In the genomic region with DNA sequence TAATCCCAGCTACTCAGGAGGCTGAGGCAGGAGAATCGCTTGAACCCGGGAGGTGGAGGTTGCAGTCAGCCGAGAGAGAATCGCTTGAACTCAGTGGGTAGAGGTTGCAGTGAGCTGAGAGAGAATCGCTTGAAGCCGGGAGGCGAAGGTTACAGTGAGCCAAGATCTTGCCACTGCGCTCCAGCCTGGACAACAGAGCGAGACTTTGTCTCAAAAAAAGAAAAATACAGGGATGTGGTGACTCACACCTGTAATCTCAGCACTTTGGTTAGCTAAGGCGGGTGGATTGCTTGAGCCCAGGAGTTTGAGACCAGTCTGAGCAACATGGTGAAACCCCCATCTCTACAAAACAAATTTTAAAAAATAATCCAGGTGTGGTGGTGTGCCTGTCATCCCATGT, we compare ENCODE assay signal across 34 cellular contexts.
"Had no signal": no experiment of that assay in that cellular context is flagged by ENCODE, and none has a peak within 500 bp of the region (broad histone marks: within the 10 kb centered on the region; RNA-seq: fewer than 3 reads in every experiment).

No MANE protein-coding gene starts in this region.

- DNase-seq: activated CD4-positive, alpha-beta T cell treated with anti-CD3 and anti-CD28 coated beads, Interleukin-2, amount 10 ng/mL, durations not matched to agents 24 days and 14 days; activated CD4-positive, alpha-beta T cell treated with anti-CD3 and anti-CD28 coated beads, Interleukin-2, amount 50 U/mL, for 4 hours; activated CD8-positive, alpha-beta memory T cell treated with anti-CD3 and anti-CD28 coated beads, Interleukin-2, amount 50 U/mL, for 4 hours; activated gamma-delta T cell treated with Interleukin-2 at 50 U/mL for 16 hours; activated naive CD4-positive, alpha-beta T cell treated with anti-CD3 and anti-CD28 coated beads for 36 hours; activated T-cell treated with anti-CD3 and anti-CD28 coated beads for 4 hours; activated T-cell treated with anti-CD3 and anti-CD28 coated beads, Interleukin-2, amount 50 U/mL, for 4 hours; adrenal gland; anterior cingulate cortex; brain microvascular endothelial cell; central memory CD4-positive, alpha-beta T cell; Kasumi-1; KG1; MG63; NCI-H1048; NCI-H1105 treated with DMSO at 0.1 percent for 48 hours; NCI-H1436; NCI-H1694 treated with DMSO at 0.1 percent for 48 hours; NCI-H2029; NCI-H345; NCI-H524 treated with DMSO at 0.1 percent for 48 hours; NK-92 treated with Interleukin-12 subunit alpha and Interleukin-12 subunit beta, amount 100 ng/mL, for 24 hours; PC-9; SIG-M5; SW 1271; T-helper 1 cell; T-helper 2 cell; T-helper 9 cell; WERI-Rb-1 had no signal

- H2AFZ ChIP-seq: PC-9 had no signal

- H3K36me3 Mint-ChIP-seq: activated naive CD4-positive, alpha-beta T cell treated with anti-CD3 and anti-CD28 coated beads, Interleukin-2, amount 50 U/mL, for 72 hours had no signal

- H3K27ac Mint-ChIP-seq: activated CD4-positive, alpha-beta T cell treated with anti-CD3 and anti-CD28 coated beads, Interleukin-2, amount 10 ng/mL, durations not matched to agents 24 days and 14 days; activated naive CD4-positive, alpha-beta T cell treated with anti-CD3 and anti-CD28 coated beads for 36 hours; activated naive CD4-positive, alpha-beta T cell treated with anti-CD3 and anti-CD28 coated beads, Interleukin-2, amount 50 U/mL, for 72 hours; activated T-helper 1 cell treated with anti-CD3 and anti-CD28 coated beads, Interleukin-12 subunit alpha, Interleukin-12 subunit beta, Interleukin-2, Interleukin-4 antibody, amounts not matched to agents 30 ng/mL and 10 ng/mL and 1 ng/mL, durations not matched to agents 14 hours and 24 hours and 36 hours had no signal

- H3K4me3 Mint-ChIP-seq: activated CD4-positive, alpha-beta T cell treated with anti-CD3 and anti-CD28 coated beads, Interleukin-2, amount 10 ng/mL, durations not matched to agents 24 days and 14 days; activated naive CD4-positive, alpha-beta T cell treated with anti-CD3 and anti-CD28 coated beads for 36 hours; activated T-cell treated with anti-CD3 and anti-CD28 coated beads, Interleukin-2, amount 50 U/mL, for 4 hours; activated T-helper 1 cell treated with anti-CD3 and anti-CD28 coated beads, Interleukin-12 subunit alpha, Interleukin-12 subunit beta, Interleukin-2, Interleukin-4 antibody, amounts not matched to agents 30 ng/mL and 10 ng/mL and 1 ng/mL, durations not matched to agents 14 hours and 24 hours and 36 hours had no signal

- H3K4me2 ChIP-seq: PC-9 had no signal

- H3K36me3 ChIP-seq: adrenal gland, brain microvascular endothelial cell, MG63, WERI-Rb-1 had no signal

- H3K27me3 Mint-ChIP-seq: activated CD4-positive, alpha-beta T cell treated with anti-CD3 and anti-CD28 coated beads, Interleukin-2, amount 10 ng/mL, durations not matched to agents 24 days and 14 days had no signal

- H3K27ac ChIP-seq: adrenal gland, brain microvascular endothelial cell, PC-9, RWPE1, WERI-Rb-1 had no signal

- FAIRE-seq: RCC 7860 had no signal

- H3K9me3 Mint-ChIP-seq: activated CD4-positive, alpha-beta T cell treated with anti-CD3 and anti-CD28 coated beads, Interleukin-2, amount 10 ng/mL, durations not matched to agents 24 days and 14 days; activated naive CD4-positive, alpha-beta T cell treated with anti-CD3 and anti-CD28 coated beads for 36 hours; activated naive CD4-positive, alpha-beta T cell treated with anti-CD3 and anti-CD28 coated beads, Interleukin-2, amount 50 U/mL, for 72 hours; activated T-cell treated with anti-CD3 and anti-CD28 coated beads, Interleukin-2, amount 50 U/mL, for 4 hours; activated T-helper 1 cell treated with anti-CD3 and anti-CD28 coated beads, Interleukin-12 subunit alpha, Interleukin-12 subunit beta, Interleukin-2, Interleukin-4 antibody, amounts not matched to agents 30 ng/mL and 10 ng/mL and 1 ng/mL, durations not matched to agents 14 hours and 24 hours and 36 hours had no signal

- H3K9me3 ChIP-seq: adrenal gland, MG63 had no signal

- ATAC-seq: activated naive CD4-positive, alpha-beta T cell treated with anti-CD3 and anti-CD28 coated beads, Interleukin-2, amount 50 U/mL, for 72 hours; activated T-cell treated with anti-CD3 and anti-CD28 coated beads, Interleukin-2, amount 50 U/mL, for 4 hours; Right ventricle myocardium inferior had no signal

- H3K4me3 ChIP-seq: adrenal gland, MG63, PC-9 had no signal

- H3K27me3 ChIP-seq: adrenal gland, brain microvascular endothelial cell, MG63 had no signal
